Comparison of ENCODE assay signal across 1 cellular context in genomic region chr16:29961127-29961478, GRCh38.
TF ChIP-seq lines count a peak whose summit lies in the region.

No MANE protein-coding gene starts in this region.

TF ChIP-seq in HEK293, 187 proteins besides CTCF, POLR2A, EP300 and RAD21 (continued from another document):
- TF ChIP-seq, protein P1, sequence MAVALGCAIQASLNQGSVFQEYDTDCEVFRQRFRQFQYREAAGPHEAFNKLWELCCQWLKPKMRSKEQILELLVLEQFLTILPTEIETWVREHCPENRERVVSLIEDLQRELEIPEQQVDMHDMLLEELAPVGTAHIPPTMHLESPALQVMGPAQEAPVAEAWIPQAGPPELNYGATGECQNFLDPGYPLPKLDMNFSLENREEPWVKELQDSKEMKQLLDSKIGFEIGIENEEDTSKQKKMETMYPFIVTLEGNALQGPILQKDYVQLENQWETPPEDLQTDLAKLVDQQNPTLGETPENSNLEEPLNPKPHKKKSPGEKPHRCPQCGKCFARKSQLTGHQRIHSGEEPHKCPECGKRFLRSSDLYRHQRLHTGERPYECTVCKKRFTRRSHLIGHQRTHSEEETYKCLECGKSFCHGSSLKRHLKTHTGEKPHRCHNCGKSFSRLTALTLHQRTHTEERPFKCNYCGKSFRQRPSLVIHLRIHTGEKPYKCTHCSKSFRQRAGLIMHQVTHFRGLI (tag by site-specific recombination; IDR thresholded peaks at IDR 0.05), result no peak
- TF ChIP-seq ZNF664 (tag by site-specific recombination; IDR thresholded peaks at IDR 0.05), result no peak
